ENCODE assay signal across 16 cellular contexts in the genomic region with DNA sequence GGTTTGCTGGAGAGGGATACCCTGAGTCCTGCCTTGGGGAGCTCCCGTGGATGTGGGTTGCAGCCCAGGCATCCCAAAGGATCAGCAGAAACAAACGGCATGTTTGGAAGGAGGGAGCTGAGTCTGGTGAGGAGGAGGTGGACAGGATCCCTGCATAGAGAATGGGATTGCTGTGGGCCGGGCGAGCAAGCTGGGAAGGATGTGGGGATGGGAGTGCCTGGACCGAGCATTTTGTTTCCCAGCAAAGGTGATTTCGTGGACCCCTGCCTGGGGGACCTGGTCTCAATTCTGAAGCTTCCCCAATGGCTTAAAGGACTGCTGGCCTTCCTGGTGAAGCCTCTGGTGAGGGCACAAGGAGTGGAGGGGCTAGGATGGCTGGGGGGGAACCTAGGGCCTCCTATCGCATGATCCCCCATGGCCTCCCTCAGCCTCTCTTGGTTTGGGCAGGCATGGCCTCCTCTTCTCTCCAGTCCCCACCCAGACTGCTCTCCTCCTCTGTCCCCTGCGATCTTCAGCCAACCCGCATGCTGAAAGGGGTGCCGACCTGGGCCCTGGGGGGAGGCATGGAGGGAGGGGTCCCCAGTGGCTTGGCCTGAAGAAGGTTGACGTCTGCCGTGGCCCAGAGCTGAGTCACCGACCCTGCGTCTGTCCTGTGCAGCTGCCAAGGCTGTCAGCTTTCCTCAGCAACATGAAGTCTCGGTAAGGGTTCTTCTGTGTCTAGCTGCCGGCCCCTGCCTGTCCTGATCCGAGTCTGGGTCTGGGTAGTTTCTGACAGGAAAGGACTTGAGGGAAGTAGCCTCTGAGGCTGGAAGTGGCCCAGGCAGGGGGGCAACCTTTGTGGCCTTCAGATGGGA. TPM values are rescaled to one million over a fixed set of nuclear protein-coding genes. Genes with fewer than 3 reads are reported as not detected.
DNase-seq lines count a peak whose midpoint lies in the region; ATAC-seq and TF ChIP-seq lines count a peak whose summit lies in the region.
"Had no signal": no experiment of that assay in that cellular context is flagged by ENCODE, and none has a peak within 500 bp of the region (broad histone marks: within the 10 kb centered on the region; RNA-seq: fewer than 3 reads in every experiment).

No MANE protein-coding gene starts in this region.

- no peaks in the 10 kb centered on the region for H3K9me3 Mint-ChIP-seq in neural progenitor cell

- H3K27me3 Mint-ChIP-seq in neural progenitor cell (ENCODE audit: insufficient read depth, low read depth), result peaks cover 10% of the 10 kb centered on the region

- ATAC-seq in HG02610 (IDR thresholded peaks at IDR 0.05; ENCODE audit: unreplicated experiment), result no peak

- H3K36me3 ChIP-seq in neural progenitor cell, result no peaks in the 10 kb centered on the region
- peaks cover 0 to 69% (median 0%) of the 10 kb centered on the region in 3 donors for H3K36me3 ChIP-seq in tibial nerve
- H3K36me3 ChIP-seq: HAP-1 had no signal

- H3K36me3 Mint-ChIP-seq in neural progenitor cell, result peaks cover 4% of the 10 kb centered on the region

- peak overlapping the region; percentile 60 for H3K27ac Mint-ChIP-seq in neural progenitor cell

- H2AFZ ChIP-seq in neural progenitor cell (replicated peaks), result no peak overlapping the region

- TF ChIP-seq EP300 in tibial nerve (IDR thresholded peaks at IDR 0.05), result no peak

- H3K4me1 Mint-ChIP-seq in neural progenitor cell, result peaks cover 29% of the 10 kb centered on the region

- no peak overlapping the region for H3K4me3 ChIP-seq in fibroblast of mammary gland (ENCODE audit: control insufficient read depth, low read depth, low read length)
- no peak overlapping the region for H3K4me3 ChIP-seq in neural progenitor cell
- H3K4me3 ChIP-seq in tibial nerve, result no peak overlapping the region
- H3K4me3 ChIP-seq: HAP-1 had no signal

- H3F3A ChIP-seq in neural progenitor cell (ENCODE audit: low read depth), result peaks cover 6% of the 10 kb centered on the region

- DNase-seq in AG20443 (ENCODE audit: low spot score) (peak; percentile 63), astrocyte of the hippocampus (ENCODE audit: low read depth, low spot score) (peak; percentile 61), fibroblast of mammary gland (ENCODE audit: low read depth) (peak; percentile 63), neural progenitor cell (ENCODE audit: low spot score) (no peak), glomerular visceral epithelial cell (ENCODE audit: extremely low spot score) (no peak), tibial nerve (ENCODE audit: low spot score in 2 of 2) (no peak), NCI-H1436 (lab: John Stamatoyannopoulos, UW) (no peak)
- DNase-seq: C1 segment of cervical spinal cord, EL, NCI-H1105, NCI-H2029 treated with DMSO at 0.1 percent for 48 hours, NCI-H510A, SIG-M5 had no signal

- H3K4me3 Mint-ChIP-seq in neural progenitor cell, result no peak overlapping the region

- H3K9ac ChIP-seq in neural progenitor cell, result no peak overlapping the region

- no peak for TF ChIP-seq CTCF in fibroblast of mammary gland (conservative IDR thresholded peaks at IDR 0.05; ENCODE audit: control insufficient read depth, insufficient read depth, low read depth, low read length)
- no peak for TF ChIP-seq CTCF in neural progenitor cell (IDR thresholded peaks at IDR 0.05)
- no peak for TF ChIP-seq CTCF in tibial nerve (IDR thresholded peaks at IDR 0.05)

- H3K4me1 ChIP-seq in neural progenitor cell, result peaks cover 12% of the 10 kb centered on the region
- peaks cover 0 to 18% (median 7%) of the 10 kb centered on the region in 4 donors for H3K4me1 ChIP-seq in tibial nerve

- TF ChIP-seq POLR2A in tibial nerve (IDR thresholded peaks at IDR 0.05), result no peak

- no peaks in the 10 kb centered on the region for H3K9me3 ChIP-seq in neural progenitor cell (ENCODE audit: low read depth)
- no peaks in the 10 kb centered on the region for H3K9me3 ChIP-seq in tibial nerve
- H3K9me3 ChIP-seq: HAP-1 had no signal

- 80 to 84% methylated on average over 13 to 17 of the region's 17 CpGs for WGBS in tibial nerve, 2 donors

- no peak overlapping the region for H3K4me2 ChIP-seq in neural progenitor cell

- no peak overlapping the region for H3K27ac ChIP-seq in neural progenitor cell
- peak overlapping the region in 1 of 4 donors; percentile 27 for H3K27ac ChIP-seq in tibial nerve

- H3K27me3 ChIP-seq in neural progenitor cell, result no peaks in the 10 kb centered on the region
- H3K27me3 ChIP-seq in tibial nerve, result no peaks in the 10 kb centered on the region

- no peaks in the 10 kb centered on the region for H4K20me1 ChIP-seq in neural progenitor cell (ENCODE audit: low read depth)

- no peaks in the 10 kb centered on the region for H3K79me2 ChIP-seq in neural progenitor cell (ENCODE audit: low read depth)

RNA-seq across cellular contexts. Expression of gene FAAH, which starts 16.3 kb away (rescaled TPM):
- total RNA-seq in neural progenitor cell (ENCODE audit: low replicate concordance) (13.9 and 40.4 TPM in 2 replicates), tibial nerve (100 to 1,000 TPM in 3 of 4 donors, 10 to 100 TPM in 1; 42.3 to 135 (median 121) TPM)
- total RNA-seq: A172 had no signal

Comparison
In these comparisons a context has a peak if more than half of its experiments do, and no peak if none do; other contexts are left out.
1. DNase-seq: peak in AG20443 (single experiment), astrocyte of the hippocampus (single experiment) and fibroblast of mammary gland (single experiment); none in neural progenitor cell (single experiment), glomerular visceral epithelial cell (single experiment), tibial nerve (0 of 2) and NCI-H1436 (single experiment).